8 cellular contexts compared by ENCODE assay signal in genomic region chr9:70406446-70406862, GRCh38. TPM values are rescaled to one million over a fixed set of nuclear protein-coding genes. Genes with fewer than 3 reads are reported as not detected.
DNase-seq lines count a peak whose midpoint lies in the region; ATAC-seq and FAIRE-seq lines count a peak whose summit lies in the region.

No MANE protein-coding gene starts in this region.

- no peaks in the 10 kb centered on the region for H3K36me3 Mint-ChIP-seq in immature natural killer cell
- no peaks in the 10 kb centered on the region for H3K36me3 Mint-ChIP-seq in stimulated activated naive B cell treated with anti-CD40 and anti-IgM and Interleukin-4, amounts not matched to agents 10 μg/mL and 1 μg/mL and 100 μg/mL, for 72 hours

- peak overlapping the region; percentile 83 to 94 (median 90) for H3K27ac Mint-ChIP-seq in immature natural killer cell
- H3K27ac Mint-ChIP-seq in stimulated activated naive B cell treated with anti-CD40 and anti-IgM and Interleukin-4, amounts not matched to agents 10 μg/mL and 1 μg/mL and 100 μg/mL, for 72 hours = peak overlapping the region; percentile 98

- no peaks in the 10 kb centered on the region for H3K9me3 Mint-ChIP-seq in immature natural killer cell
- no peaks in the 10 kb centered on the region for H3K9me3 Mint-ChIP-seq in stimulated activated naive B cell treated with anti-CD40 and anti-IgM and Interleukin-4, amounts not matched to agents 10 μg/mL and 1 μg/mL and 100 μg/mL, for 72 hours

- H3K4me3 Mint-ChIP-seq in immature natural killer cell = peak overlapping the region; percentile 55 to 79 (median 65)
- peak overlapping the region; percentile 87 to 93 for H3K4me3 Mint-ChIP-seq in stimulated activated naive B cell treated with anti-CD40 and anti-IgM and Interleukin-4, amounts not matched to agents 10 μg/mL and 1 μg/mL and 100 μg/mL, for 72 hours

- peaks cover 71 to 80% of the 10 kb centered on the region in 2 donors for H3K4me1 Mint-ChIP-seq in immature natural killer cell
- peaks cover 40 to 61% of the 10 kb centered on the region in 2 donors for H3K4me1 Mint-ChIP-seq in stimulated activated naive B cell treated with anti-CD40 and anti-IgM and Interleukin-4, amounts not matched to agents 10 μg/mL and 1 μg/mL and 100 μg/mL, for 72 hours

- FAIRE-seq in RCC 7860 (lab: Jason Lieb, UNC) = no peak

- H3K27me3 Mint-ChIP-seq in immature natural killer cell (ENCODE audit: low read depth in 3 of 3) = peaks cover 3 to 9% (median 5%) of the 10 kb centered on the region in 3 donors
- no peaks in the 10 kb centered on the region for H3K27me3 Mint-ChIP-seq in stimulated activated naive B cell treated with anti-CD40 and anti-IgM and Interleukin-4, amounts not matched to agents 10 μg/mL and 1 μg/mL and 100 μg/mL, for 72 hours

- DNase-seq in ELR (ENCODE audit: low read depth) (peak; percentile 57), immature natural killer cell (peak; percentile 23 to 34 (median 28)), RCC 7860 (ENCODE audit: low spot score) (no peak)
- peak; percentile 49 for DNase-seq in activated naive CD4-positive, alpha-beta T cell treated with anti-CD3 and anti-CD28 coated beads, Interleukin-2, amount 50 U/mL, for 16 hours
- DNase-seq in stimulated activated naive B cell treated with anti-CD40 and anti-IgM and Interleukin-4, amounts not matched to agents 10 μg/mL and 1 μg/mL and 100 μg/mL, for 72 hours = peak; percentile 58
- DNase-seq in activated effector memory CD4-positive, alpha-beta T cell treated with Interleukin-2 at 50 U/mL for 16 hours = no peak

- ATAC-seq in GM19467 (IDR thresholded peaks at IDR 0.05; ENCODE audit: unreplicated experiment) (peak; percentile 56), HG03457 (IDR thresholded peaks at IDR 0.05; ENCODE audit: unreplicated experiment) (peak; percentile 48)
- ATAC-seq in stimulated activated naive B cell treated with anti-CD40 and anti-IgM and Interleukin-4, amounts not matched to agents 10 μg/mL and 1 μg/mL and 100 μg/mL, for 72 hours (replicated peaks) = peak; percentile 93 to 94

RNA-seq across cellular contexts. Expression of gene KLF9, which starts 8.0 kb away (rescaled TPM):
- polyA plus RNA-seq in immature natural killer cell = 1 to 10 TPM; 1.1 to 3.0 (median 1.3) TPM

Comparison
In these comparisons a context has a peak if more than half of its experiments do, and no peak if none do; other contexts are left out.
1. DNase-seq: peak in ELR (single experiment), activated naive CD4-positive, alpha-beta T cell treated with anti-CD3 and anti-CD28 coated beads, Interleukin-2, amount 50 U/mL, for 16 hours (single experiment), immature natural killer cell (3 of 3) and stimulated activated naive B cell treated with anti-CD40 and anti-IgM and Interleukin-4, amounts not matched to agents 10 μg/mL and 1 μg/mL and 100 μg/mL, for 72 hours (single experiment); none in activated effector memory CD4-positive, alpha-beta T cell treated with Interleukin-2 at 50 U/mL for 16 hours (single experiment) and RCC 7860 (single experiment).
2. Peak in every context shown above with its lines, with median percentiles within 50 percentile points of each other: ATAC-seq.